Comparison of ENCODE assay signal across 12 cellular contexts in genomic region chr1:116138277-116138792, GRCh38. TPM values are rescaled to one million over a fixed set of nuclear protein-coding genes. Genes with fewer than 3 reads are reported as not detected.
DNase-seq lines count a peak whose midpoint lies in the region; ATAC-seq and TF ChIP-seq lines count a peak whose summit lies in the region.
"Had no signal": no experiment of that assay in that cellular context is flagged by ENCODE, and none has a peak within 500 bp of the region (broad histone marks: within the 10 kb centered on the region; RNA-seq: fewer than 3 reads in every experiment).

No MANE protein-coding gene starts in this region.

- H3K4me3 Mint-ChIP-seq in natural killer cell treated with Interleukin-12 subunit alpha and Interleukin-12 subunit beta and Interleukin-15 and Interleukin-18, amount 100 ng/mL, for 72 hours: no peak overlapping the region
- no peak overlapping the region for H3K4me3 Mint-ChIP-seq in natural killer cell

- no peak overlapping the region for H3K27ac ChIP-seq in PC-9
- peak overlapping the region in 1 of 4 donors; percentile 38 for H3K27ac ChIP-seq in esophagus muscularis mucosa (replicated peaks in 1 of 4)
- peak overlapping the region; percentile 18 for H3K27ac ChIP-seq in upper lobe of right lung
- H3K27ac ChIP-seq: cardiac muscle cell had no signal

- POLR2A ChIA-PET in PC-9 (lab: Charles Lee; ENCODE audit: unreplicated experiment): no interaction called here

- H3K4me1 ChIP-seq in PC-9 (replicated peaks; ENCODE audit: insufficient read depth): no peaks in the 10 kb centered on the region
- peaks cover 0 to 6% (median 0%) of the 10 kb centered on the region in 4 donors for H3K4me1 ChIP-seq in esophagus muscularis mucosa
- no peaks in the 10 kb centered on the region for H3K4me1 ChIP-seq in upper lobe of right lung
- H3K4me1 ChIP-seq: gastroesophageal sphincter had no signal

- no peak for TF ChIP-seq POLR2A in esophagus muscularis mucosa (IDR thresholded peaks at IDR 0.05; ENCODE audit: low read depth)

- no peaks in the 10 kb centered on the region for H3K36me3 ChIP-seq in PC-9 (ENCODE audit: low read depth)
- no peaks in the 10 kb centered on the region for H3K36me3 ChIP-seq in esophagus muscularis mucosa
- H3K36me3 ChIP-seq in upper lobe of right lung: no peaks in the 10 kb centered on the region
- H3K36me3 ChIP-seq: cardiac muscle cell, gastroesophageal sphincter had no signal

- H3K4me1 Mint-ChIP-seq in natural killer cell treated with Interleukin-12 subunit alpha and Interleukin-12 subunit beta and Interleukin-15 and Interleukin-18, amount 100 ng/mL, for 72 hours (ENCODE audit: low read depth in 2 of 2): peaks cover 9 to 10% of the 10 kb centered on the region in 2 donors
- peaks cover 0 to 6% of the 10 kb centered on the region in 2 donors for H3K4me1 Mint-ChIP-seq in natural killer cell

- no TSS peak for BruUV-seq in PC-9 (replicated peaks; lab: Mats Ljungman, UMichigan)

- H3K9me3 ChIP-seq in PC-9 (ENCODE audit: insufficient read depth, low read depth) (no peaks in the 10 kb centered on the region), esophagus muscularis mucosa (peaks cover 0 to under 1% (median 0%) of the 10 kb centered on the region in 4 donors), upper lobe of right lung (no peaks in the 10 kb centered on the region)

- H3K27me3 ChIP-seq in PC-9 (ENCODE audit: insufficient read depth, low read depth) (no peaks in the 10 kb centered on the region), esophagus muscularis mucosa (no peaks in the 10 kb centered on the region), upper lobe of right lung (no peaks in the 10 kb centered on the region)
- H3K27me3 ChIP-seq: cardiac muscle cell, gastroesophageal sphincter had no signal

- peak overlapping the region; percentile 76 to 91 for H3K27ac Mint-ChIP-seq in natural killer cell treated with Interleukin-12 subunit alpha and Interleukin-12 subunit beta and Interleukin-15 and Interleukin-18, amount 100 ng/mL, for 72 hours
- H3K27ac Mint-ChIP-seq in natural killer cell: peak overlapping the region in 1 of 2 donors; percentile 79

- no peaks in the 10 kb centered on the region for H3K36me3 Mint-ChIP-seq in natural killer cell treated with Interleukin-12 subunit alpha and Interleukin-12 subunit beta and Interleukin-15 and Interleukin-18, amount 100 ng/mL, for 72 hours
- no peaks in the 10 kb centered on the region for H3K36me3 Mint-ChIP-seq in natural killer cell
- H3K36me3 Mint-ChIP-seq: activated naive CD4-positive, alpha-beta T cell treated with anti-CD3 and anti-CD28 coated beads, Interleukin-2, amount 50 U/mL, for 24 hours had no signal

- peak overlapping the region; percentile 70; the same call in 1 of the 2 replicates for H2AFZ ChIP-seq in PC-9

- H3K4me3 ChIP-seq in PC-9 (no peak overlapping the region), esophagus muscularis mucosa (no peak overlapping the region), upper lobe of right lung (no peak overlapping the region)
- H3K4me3 ChIP-seq: cardiac muscle cell, gastroesophageal sphincter had no signal

- no peak for ATAC-seq in natural killer cell treated with Interleukin-12 subunit alpha and Interleukin-12 subunit beta and Interleukin-15 and Interleukin-18, amount 100 ng/mL, for 72 hours
- ATAC-seq in natural killer cell (no peak), upper lobe of right lung (no peak), HG02970 (IDR thresholded peaks at IDR 0.05; ENCODE audit: low FRiP score, unreplicated experiment) (no peak)

- intact Hi-C loops in natural killer cell (cut with micrococcal nuclease) (no loop called here), PC-9 (cut with micrococcal nuclease; ENCODE audit: unreplicated experiment) (loop anchor here (10.0 kb wide), 1 partner anchor 334 kb away; no protein-coding TSS in a partner anchor), esophagus muscularis mucosa (cut with DNase I) (loop anchor here (2.0 kb wide), 1 partner anchor 346 kb away; no protein-coding TSS in a partner anchor), upper lobe of right lung (cut with DNase I) (no loop called here)

- H3K4me2 ChIP-seq in PC-9: peak overlapping the region; percentile 51; the same call in 1 of the 2 replicates

- no peak for DNase-seq in natural killer cell treated with Interleukin-12 subunit alpha and Interleukin-12 subunit beta and Interleukin-15 and Interleukin-18, amount 100 ng/mL, for 72 hours (ENCODE audit: low spot score)
- no peak for DNase-seq in natural killer cell
- no peak for DNase-seq in PC-9
- DNase-seq in esophagus muscularis mucosa (ENCODE audit: extremely low spot score): peak; percentile 57
- DNase-seq in upper lobe of right lung: no peak
- DNase-seq in activated CD4-positive, CD25-positive, alpha-beta regulatory T cell (lab: John Stamatoyannopoulos, UW): no peak
- DNase-seq in OCI-M2 (lab: John Stamatoyannopoulos, UW; ENCODE audit: unreplicated experiment): no peak

- TF ChIP-seq EP300 in esophagus muscularis mucosa (IDR thresholded peaks at IDR 0.05): no peak

- H3K27me3 Mint-ChIP-seq in natural killer cell treated with Interleukin-12 subunit alpha and Interleukin-12 subunit beta and Interleukin-15 and Interleukin-18, amount 100 ng/mL, for 72 hours: peaks cover 6 to 22% of the 10 kb centered on the region in 2 donors
- peaks cover 8 to 15% of the 10 kb centered on the region in 2 donors for H3K27me3 Mint-ChIP-seq in natural killer cell (ENCODE audit: low read depth in 2 of 2)

- H4K20me1 ChIP-seq in PC-9 (ENCODE audit: insufficient read depth): no peaks in the 10 kb centered on the region

- no peaks in the 10 kb centered on the region for H3F3A ChIP-seq in PC-9 (ENCODE audit: insufficient read depth, low read depth)

- TF ChIP-seq CTCF in natural killer cell (IDR thresholded peaks at IDR 0.05) (no peak), PC-9 (conservative IDR thresholded peaks at IDR 0.05) (no peak), esophagus muscularis mucosa (IDR thresholded peaks at IDR 0.05) (no peak), upper lobe of right lung (IDR thresholded peaks at IDR 0.05) (no peak)

- H3K9me3 Mint-ChIP-seq in natural killer cell treated with Interleukin-12 subunit alpha and Interleukin-12 subunit beta and Interleukin-15 and Interleukin-18, amount 100 ng/mL, for 72 hours: no peaks in the 10 kb centered on the region
- no peaks in the 10 kb centered on the region for H3K9me3 Mint-ChIP-seq in natural killer cell
- H3K9me3 Mint-ChIP-seq: activated naive CD4-positive, alpha-beta T cell treated with anti-CD3 and anti-CD28 coated beads, Interleukin-2, amount 50 U/mL, for 24 hours had no signal

- H3K9me2 ChIP-seq in PC-9 (ENCODE audit: insufficient read depth): no peaks in the 10 kb centered on the region

- H3K79me2 ChIP-seq in PC-9 (ENCODE audit: low read depth): no peaks in the 10 kb centered on the region

- CTCF ChIA-PET in PC-9 (lab: Charles Lee): interaction anchor here (0.6 to 1.7 kb wide), 14 partner anchors 11 to 682 kb away, joined by 3 to 27 read pairs (median 4); no protein-coding TSS in a partner anchor

- 99% methylated on average over 8 of the region's 8 CpGs for WGBS in esophagus muscularis mucosa

RNA-seq across cellular contexts. Expression of gene MAB21L3, which starts 27.1 kb away (rescaled TPM):
- not detected for total RNA-seq in natural killer cell treated with Interleukin-12 subunit alpha and Interleukin-12 subunit beta and Interleukin-15 and Interleukin-18, amount 100 ng/mL, for 72 hours
- not detected for total RNA-seq in natural killer cell
- total RNA-seq in PC-9 (2021): not detected in 2 replicates
- total RNA-seq in esophagus muscularis mucosa: under 1 TPM in 3 of 4 donors, not detected in 1; under 0.01 to 0.17 (median 0.11) TPM
- total RNA-seq in upper lobe of right lung: 0.46 TPM
- total RNA-seq: H1 had no signal

Comparison
In these comparisons a context has a peak if more than half of its experiments do, and no peak if none do; other contexts are left out.
1. intact Hi-C loops: an anchor here in PC-9 (10.0 kb wide) and esophagus muscularis mucosa (2.0 kb wide); none called in natural killer cell and upper lobe of right lung.